In genomic region chr2:47907097-47907781, GRCh38 we compare ENCODE assay signal across 8 cellular contexts. TPM values are rescaled to one million over a fixed set of nuclear protein-coding genes. Genes with fewer than 3 reads are reported as not detected.
DNase-seq lines count a peak whose midpoint lies in the region; ATAC-seq and TF ChIP-seq lines count a peak whose summit lies in the region.

No MANE protein-coding gene starts in this region.

- H3K9me3 Mint-ChIP-seq in activated T-helper 17 cell treated with anti-CD3 and anti-CD28 coated beads, Interleukin-2, amount 50 U/mL, for 72 hours = no peaks in the 10 kb centered on the region
- peaks cover 13% of the 10 kb centered on the region for H3K9me3 Mint-ChIP-seq in glutamatergic neuron (ENCODE audit: unreplicated experiment)

- no peak for ATAC-seq in activated T-helper 17 cell treated with anti-CD3 and anti-CD28 coated beads, Interleukin-2, amount 50 U/mL, for 72 hours (replicated peaks)
- no peak for ATAC-seq in HG02938 (IDR thresholded peaks at IDR 0.05; ENCODE audit: unreplicated experiment)
- no peak for ATAC-seq in esophagus mucosa

- H3K9me3 ChIP-seq in BLaER1 = no peaks in the 10 kb centered on the region

- H3K36me3 ChIP-seq in BLaER1 = no peaks in the 10 kb centered on the region

- no peaks in the 10 kb centered on the region for H3K27me3 ChIP-seq in BLaER1

- no peaks in the 10 kb centered on the region for H3K27me3 Mint-ChIP-seq in activated T-helper 17 cell treated with anti-CD3 and anti-CD28 coated beads, Interleukin-2, amount 50 U/mL, for 72 hours
- peaks cover 13% of the 10 kb centered on the region for H3K27me3 Mint-ChIP-seq in glutamatergic neuron (ENCODE audit: unreplicated experiment)

- DNase-seq in LoVo (ENCODE audit: low spot score) = peak; percentile 11
- DNase-seq in glutamatergic neuron = no peak
- DNase-seq in SKM-1 treated with dmso at 0.1 percent for 144 hours (lab: John Stamatoyannopoulos, UW; ENCODE audit: unreplicated experiment) = no peak

- H3K36me3 Mint-ChIP-seq in activated T-helper 17 cell treated with anti-CD3 and anti-CD28 coated beads, Interleukin-2, amount 50 U/mL, for 72 hours (ENCODE audit: low read depth) = peaks cover 25% of the 10 kb centered on the region
- peaks cover 5% of the 10 kb centered on the region for H3K36me3 Mint-ChIP-seq in glutamatergic neuron (ENCODE audit: unreplicated experiment)

- H3K27ac Mint-ChIP-seq in activated T-helper 17 cell treated with anti-CD3 and anti-CD28 coated beads, Interleukin-2, amount 50 U/mL, for 72 hours = peak overlapping the region; percentile 97
- H3K27ac Mint-ChIP-seq in glutamatergic neuron (ENCODE audit: unreplicated experiment) = peak overlapping the region; percentile 92

- H3K4me2 ChIP-seq in BLaER1 = peak overlapping the region; percentile 87

- H3K4me3 Mint-ChIP-seq in activated T-helper 17 cell treated with anti-CD3 and anti-CD28 coated beads, Interleukin-2, amount 50 U/mL, for 72 hours = peak overlapping the region; percentile 97
- H3K4me3 Mint-ChIP-seq in glutamatergic neuron (ENCODE audit: unreplicated experiment) = peak overlapping the region; percentile 97

- TF ChIP-seq CTCF in glutamatergic neuron (IDR thresholded peaks at IDR 0.05; ENCODE audit: partially characterized antibody, unreplicated experiment) = peak; percentile 18

- H4K20me1 ChIP-seq in BLaER1 = peaks cover 24% of the 10 kb centered on the region

- H3K4me1 ChIP-seq in BLaER1 = peaks cover 32% of the 10 kb centered on the region

- peaks cover 12% of the 10 kb centered on the region for H3K4me1 Mint-ChIP-seq in activated T-helper 17 cell treated with anti-CD3 and anti-CD28 coated beads, Interleukin-2, amount 50 U/mL, for 72 hours
- H3K4me1 Mint-ChIP-seq in glutamatergic neuron (ENCODE audit: low read depth, unreplicated experiment) = peaks cover 14% of the 10 kb centered on the region

- H3K4me3 ChIP-seq in BLaER1 (peak overlapping the region; percentile 65), skin epidermis (peak overlapping the region; percentile 58 to 92 (median 87))

- H3K27ac ChIP-seq in BLaER1 = peak overlapping the region; percentile 75
- H3K27ac ChIP-seq in skin epidermis = peak overlapping the region in 20 of 21 experiments; percentile 92 to 100 (median 100)

- H3K9ac ChIP-seq in BLaER1 = peak overlapping the region; percentile 85

RNA-seq across cellular contexts. Expression of gene FBXO11, which starts 0.9 kb away (rescaled TPM):
- 10 to 100 TPM; 43.5 to 66.7 TPM for total RNA-seq in activated T-helper 17 cell treated with anti-CD3 and anti-CD28 coated beads, Interleukin-2, amount 50 U/mL, for 72 hours
- total RNA-seq in glutamatergic neuron (ENCODE audit: unreplicated experiment) (135 TPM), esophagus mucosa (37.1 TPM)
